ENCODE assay signal across 18 cellular contexts in the genomic region with DNA sequence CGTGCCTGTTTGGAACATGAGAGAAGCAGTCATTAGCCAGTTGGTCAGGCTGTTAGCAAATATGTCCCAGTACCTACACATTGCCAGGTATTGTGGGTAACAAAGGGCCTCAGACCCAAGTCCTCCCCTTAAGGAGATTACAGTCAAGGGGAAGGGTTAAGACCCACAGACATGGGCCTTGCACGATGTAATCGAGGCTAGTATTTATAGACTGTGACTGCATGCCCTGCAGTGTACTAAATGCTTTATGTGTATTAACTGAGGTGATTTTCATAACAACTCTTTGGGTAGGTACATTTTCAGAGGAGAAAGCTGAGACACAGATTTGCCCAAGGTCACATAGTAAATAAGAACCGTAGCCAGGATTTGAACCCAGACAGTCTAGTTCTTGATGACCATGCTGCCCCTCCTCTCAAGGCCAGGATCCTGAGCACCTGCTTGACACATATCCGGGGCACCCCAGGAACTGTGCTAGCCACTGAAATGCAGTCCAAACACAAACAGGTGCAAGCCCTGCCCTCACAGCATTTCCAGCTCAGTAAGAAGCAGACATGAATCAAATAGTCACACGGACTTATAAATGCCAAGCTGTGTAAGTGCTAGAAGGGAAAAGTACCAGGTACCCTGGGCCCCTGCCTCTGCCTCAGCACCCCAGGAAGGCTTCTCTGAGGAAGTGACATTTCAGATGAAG. TPM values are rescaled to one million over a fixed set of nuclear protein-coding genes. Genes with fewer than 3 reads are reported as not detected.
DNase-seq lines count a peak whose midpoint lies in the region; ATAC-seq, FAIRE-seq and TF ChIP-seq lines count a peak whose summit lies in the region.
"Had no signal": no experiment of that assay in that cellular context is flagged by ENCODE, and none has a peak within 500 bp of the region (broad histone marks: within the 10 kb centered on the region; RNA-seq: fewer than 3 reads in every experiment).

No MANE protein-coding gene starts in this region.

- H3K4me1 ChIP-seq in heart left ventricle = peaks cover 0 to 40% (median 7%) of the 10 kb centered on the region in 12 donors
- H3K4me1 ChIP-seq in psoas muscle = peaks cover 42% of the 10 kb centered on the region
- H3K4me1 ChIP-seq: A549 had no signal

- H3K36me3 ChIP-seq in heart left ventricle (peaks cover 0 to 99% (median 58%) of the 10 kb centered on the region in 9 donors), psoas muscle (ENCODE audit: insufficient read depth in 1 of 2, low read depth in 1 of 2) (peaks cover 0 to 50% of the 10 kb centered on the region in 2 donors)

- H3K4me3 ChIP-seq in heart left ventricle (no peak overlapping the region), psoas muscle (no peak overlapping the region)
- H3K4me3 ChIP-seq: A549 had no signal

- H3K9me3 ChIP-seq in heart left ventricle (no peaks in the 10 kb centered on the region), psoas muscle (no peaks in the 10 kb centered on the region)
- H3K9me3 ChIP-seq: A549, SK-N-SH had no signal

- no peak for TF ChIP-seq CTCF in heart left ventricle (IDR thresholded peaks at IDR 0.05)
- TF ChIP-seq CTCF in psoas muscle (IDR thresholded peaks at IDR 0.05) = no peak
- TF ChIP-seq CTCF in omental fat pad (IDR thresholded peaks at IDR 0.05) = no peak

- peak overlapping the region in 7 of 12 donors; percentile 6 to 37 (median 24) for H3K27ac ChIP-seq in heart left ventricle
- peak overlapping the region; percentile 77 for H3K27ac ChIP-seq in psoas muscle
- H3K27ac ChIP-seq: A549, C4-2B had no signal

- TF ChIP-seq POLR2A in heart left ventricle (IDR thresholded peaks at IDR 0.05) (no peak), GM12891 (IDR thresholded peaks at IDR 0.05; ENCODE audit: low read depth, low read length) (no peak)

- ATAC-seq in heart left ventricle (peak in 2 of 4 donors; percentile 23 to 48), left cardiac atrium (no peak), psoas muscle (peak; percentile 69 to 81 (median 80)), omental fat pad (ENCODE audit: low FRiP score) (no peak)
- ATAC-seq: A549, T-cell had no signal

- FAIRE-seq in GM12891 (lab: Jason Lieb, UNC) = no peak
- FAIRE-seq: A549 had no signal

- in situ Hi-C loops in G401 (cut with HindIII; ENCODE audit: low sequenced_read_pairs) (no loop called here), KBM-7 (cut with MboI; ENCODE audit: low pct_unique_long_range_greater_than_20kb, low sequenced_read_pairs) (no loop called here)

- intact Hi-C loops in heart left ventricle (cut with DNase I) (loop anchor here in 1 of 10 donors (10.0 kb wide), 1 partner anchor 252 kb away; no protein-coding TSS in a partner anchor), left cardiac atrium (cut with DNase I) (no loop called here), psoas muscle (cut with DNase I) (loop anchor here in 1 of 2 donors (5.0 kb wide), 1 partner anchor 41 kb away; a partner anchor contains a TSS)

- DNase-seq in heart left ventricle = no peak
- DNase-seq in left cardiac atrium = no peak
- peak; percentile 44 for DNase-seq in G401 (ENCODE audit: low spot score)
- DNase-seq in SHP77 treated with DMSO at 0.1 percent for 48 hours (lab: John Stamatoyannopoulos, UW) = peak; percentile 40
- no peak for DNase-seq in psoas muscle
- DNase-seq in GM12891 (ENCODE audit: insufficient read length, low spot score) = no peak
- no peak for DNase-seq in omental fat pad (ENCODE audit: low spot score)
- no peak for DNase-seq in KBM-7
- DNase-seq: DMS 273 treated with DMSO at 0.1 percent for 48 hours, H7, IMR-90, Kasumi-1, NCI-H1930, NCI-H2171 treated with DMSO at 0.1 percent for 48 hours, SK-N-SH, T-cell had no signal

- 50 to 69% (median 66%) methylated on average over 6 of the region's 6 CpGs for WGBS in heart left ventricle, 4 donors
- whole genome bisulfite sequencing in psoas muscle, 3 donors = 27 to 41% (median 28%) methylated on average over 6 of the region's 6 CpGs

- H3K27me3 ChIP-seq in heart left ventricle (no peaks in the 10 kb centered on the region), psoas muscle (ENCODE audit: insufficient read depth in 3 of 3, low read length in 2 of 3) (no peaks in the 10 kb centered on the region)

TF ChIP-seq in GM12891, 5 proteins besides CTCF, POLR2A, EP300 and RAD21:
- no peak for TF ChIP-seq PAX5 (IDR thresholded peaks at IDR 0.05; ENCODE audit: insufficient read depth, low read length, severe bottlenecking)
- no peak for TF ChIP-seq TAF1 (IDR thresholded peaks at IDR 0.05; ENCODE audit: low read depth, low read length)
- TF ChIP-seq POU2F2 (IDR thresholded peaks at IDR 0.05; ENCODE audit: low read depth, low read length) = no peak
- no peak for TF ChIP-seq SPI1 (IDR thresholded peaks at IDR 0.05; ENCODE audit: low read depth, low read length)
- TF ChIP-seq POLR2AphosphoS5 (IDR thresholded peaks at IDR 0.05; ENCODE audit: low read depth, low read length) = no peak

RNA-seq across cellular contexts. Expression of a gene that starts 32.0 kb away (rescaled TPM):
- total RNA-seq in heart left ventricle (10 to 100 TPM in 5 of 9 donors, 1 to 10 TPM in 4; 6.7 to 14.0 (median 10.2) TPM), left cardiac atrium (10 to 100 TPM in 1 of 2 donors, 1 to 10 TPM in 1; 8.7 to 15.4 TPM), psoas muscle (10 to 100 TPM in 2 of 4 donors, 1 to 10 TPM in 2; 8.8 to 11.1 (median 9.5) TPM), omental fat pad (10 to 100 TPM; 10.9 to 18.4 (median 15.9) TPM)
- polyA plus RNA-seq in heart left ventricle (1 to 10 TPM; 5.1 to 6.8 TPM), psoas muscle (10 to 100 TPM in 2 of 3 donors, 1 to 10 TPM in 1; 4.7 to 11.6 (median 11.0) TPM)
- total RNA-seq in G401 (2014; rRNA removed; shearing (Covaris generic)) = 18.1 and 22.9 TPM in 2 replicates
- 5.9 TPM for polyA plus RNA-seq in GM12891 (2012; ENCODE audit: low read depth, missing spikeins)

RNA-seq across cellular contexts. Expression of a gene that starts 41.6 kb away (rescaled TPM):
- total RNA-seq in heart left ventricle (10 to 100 TPM; 30.4 to 57.7 (median 45.0) TPM), left cardiac atrium (10 to 100 TPM; 32.8 to 38.6 TPM), psoas muscle (10 to 100 TPM; 21.0 to 38.6 (median 26.4) TPM), omental fat pad (10 to 100 TPM; 44.1 to 58.5 (median 46.9) TPM)
- polyA plus RNA-seq in heart left ventricle (10 to 100 TPM; 32.2 to 49.5 TPM), psoas muscle (10 to 100 TPM; 10.8 to 39.9 (median 15.0) TPM)
- 0.12 and 0.14 TPM in 2 replicates for total RNA-seq in G401 (2014; rRNA removed; shearing (Covaris generic))
- 0.05 TPM for polyA plus RNA-seq in GM12891 (2012; ENCODE audit: low read depth, missing spikeins)

RNA-seq across cellular contexts. Expression of a gene that starts 44.5 kb away (rescaled TPM):
- total RNA-seq in heart left ventricle (1 to 10 TPM; 2.3 to 6.8 (median 3.7) TPM), left cardiac atrium (1 to 10 TPM; 5.2 to 5.4 TPM), psoas muscle (1 to 10 TPM in 1 of 4 donors, under 1 TPM in 3; 0.65 to 2.7 (median 0.84) TPM), omental fat pad (1 to 10 TPM; 2.3 to 3.9 (median 2.5) TPM)
- polyA plus RNA-seq in heart left ventricle (1 to 10 TPM; 2.3 to 6.5 TPM), psoas muscle (1 to 10 TPM in 1 of 3 donors, under 1 TPM in 2; 0.28 to 1.1 (median 0.70) TPM)
- 13.0 and 14.0 TPM in 2 replicates for total RNA-seq in G401 (2014; rRNA removed; shearing (Covaris generic))
- 8.9 TPM for polyA plus RNA-seq in GM12891 (2012; ENCODE audit: low read depth, missing spikeins)

Comparison
In these comparisons a context has a peak if more than half of its experiments do, and no peak if none do; other contexts are left out.
1. ATAC-seq: peak in psoas muscle (4 of 4); none in left cardiac atrium (0 of 2) and omental fat pad (single experiment).
2. DNase-seq: peak in G401 (single experiment) and SHP77 treated with DMSO at 0.1 percent for 48 hours (single experiment); none in heart left ventricle (0 of 5), left cardiac atrium (single experiment), psoas muscle (0 of 2), GM12891 (single experiment), omental fat pad (single experiment) and KBM-7 (single experiment).
3. RNA of a gene that starts 41.6 kb away (total RNA-seq): 44.1 to 58.5 TPM in omental fat pad, 30.4 to 57.7 TPM in heart left ventricle, 32.8 to 38.6 TPM in left cardiac atrium and 21.0 to 38.6 TPM in psoas muscle; 0.12 to 0.14 TPM in G401; every median in the first group is over 10 times any median in the second.